ENCODE assay signal across 31 cellular contexts in genomic region chr10:125679436-125679835, GRCh38. TPM values are rescaled to one million over a fixed set of nuclear protein-coding genes. Genes with fewer than 3 reads are reported as not detected.
DNase-seq lines count a peak whose midpoint lies in the region; ATAC-seq, FAIRE-seq and TF ChIP-seq lines count a peak whose summit lies in the region.
"Had no signal": no experiment of that assay in that cellular context is flagged by ENCODE, and none has a peak within 500 bp of the region (broad histone marks: within the 10 kb centered on the region; RNA-seq: fewer than 3 reads in every experiment).

No MANE protein-coding gene starts in this region.

- H3K9me3 ChIP-seq in K562 (replicated peaks; ENCODE audit: control insufficient read depth, insufficient read depth, low read depth, low read length) (no peaks in the 10 kb centered on the region), fibroblast of lung (ENCODE audit: control insufficient read depth, insufficient read depth, low read depth, low read length) (no peaks in the 10 kb centered on the region), subcutaneous abdominal adipose tissue (ENCODE audit: control insufficient read depth in 5 of 5, low read length in 5 of 5) (peaks cover 0 to 17% (median 13%) of the 10 kb centered on the region in 5 donors)

- no peak for FAIRE-seq in K562 (lab: Jason Lieb, UNC)
- FAIRE-seq: A549, GM12891 had no signal

- no TSS peak for BruUV-seq in K562 (replicated peaks; lab: Mats Ljungman, UMichigan)

- H3K9ac ChIP-seq in K562 (ENCODE audit: insufficient read depth in 1 of 2, low read depth in 2 of 2, low read length in 2 of 2) (no peak overlapping the region), fibroblast of lung (ENCODE audit: insufficient read depth, low read length) (no peak overlapping the region), subcutaneous abdominal adipose tissue (ENCODE audit: low read length in 5 of 5) (no peak overlapping the region)

- CTCF ChIA-PET in K562 (lab: Yijun Ruan, JAX; ENCODE audit: low intra/inter-chr PET ratio): no interaction called here

- H3K36me3 ChIP-seq in K562 (ENCODE audit: control insufficient read depth, insufficient read depth, low read length): no peaks in the 10 kb centered on the region
- H3K36me3 ChIP-seq in fibroblast of lung (ENCODE audit: control insufficient read depth, insufficient read depth, low read length): no peaks in the 10 kb centered on the region
- no peaks in the 10 kb centered on the region for H3K36me3 ChIP-seq in subcutaneous abdominal adipose tissue (ENCODE audit: control insufficient read depth in 5 of 5, insufficient read depth in 5 of 5, low read length in 5 of 5)
- H3K36me3 ChIP-seq: SJCRH30 had no signal

- ATAC-seq in K562 (no peak), HG02981 (IDR thresholded peaks at IDR 0.05; ENCODE audit: unreplicated experiment) (no peak)
- ATAC-seq: A549, PC-3, T-cell had no signal

- H3K4me2 ChIP-seq in K562 (ENCODE audit: insufficient read depth, low read length) (peak overlapping the region; percentile 11; the same call in 1 of the 2 replicates), fibroblast of lung (ENCODE audit: extremely low read depth, insufficient read depth, low read length) (peak overlapping the region; percentile 68)
- H3K4me2 ChIP-seq: A549 had no signal

- H3K4me1 ChIP-seq in K562 (replicated peaks in 1 of 2; ENCODE audit: control insufficient read depth in 2 of 2, insufficient read depth in 2 of 2, low read length in 2 of 2): no peaks in the 10 kb centered on the region
- no peaks in the 10 kb centered on the region for H3K4me1 ChIP-seq in fibroblast of lung (ENCODE audit: control insufficient read depth, extremely low read depth, insufficient read depth, low read length)
- H3K4me1 ChIP-seq in subcutaneous abdominal adipose tissue (ENCODE audit: control insufficient read depth in 5 of 5, insufficient read depth in 5 of 5, low read length in 5 of 5): peaks cover 0 to 9% (median 1%) of the 10 kb centered on the region in 5 donors
- H3K4me1 ChIP-seq: A549 had no signal

- WGBS in K562 (ENCODE audit: insufficient coverage, low coverage, missing lambda C conversion rate): 6% methylated on average over 11 of the region's 11 CpGs

- no peaks in the 10 kb centered on the region for H3K79me2 ChIP-seq in K562 (ENCODE audit: control insufficient read depth, insufficient read depth, low read length)
- H3K79me2 ChIP-seq in fibroblast of lung (ENCODE audit: control insufficient read depth, insufficient read depth, low read length): no peaks in the 10 kb centered on the region

- TF ChIP-seq POLR2A in K562 (conservative IDR thresholded peaks at IDR 0.05): no peak

- H3K27ac ChIP-seq in K562 (ENCODE audit: extremely low read depth, low read depth, low read length) (no peak overlapping the region), fibroblast of lung (ENCODE audit: insufficient read depth, low read length) (no peak overlapping the region), subcutaneous abdominal adipose tissue (ENCODE audit: low read depth, low read length) (no peak overlapping the region)
- H3K27ac ChIP-seq: A549, SJCRH30 had no signal

- TF ChIP-seq CTCF in K562 (IDR thresholded peaks at IDR 0.05 in 2 of 3, conservative IDR thresholded peaks at IDR 0.05 in 1 of 3; ENCODE audit: insufficient read depth in 2 of 3, low read depth in 1 of 3, low read length in 3 of 3) (no peak), fibroblast of lung (conservative IDR thresholded peaks at IDR 0.05 in 1 of 2, IDR thresholded peaks at IDR 0.05 in 1 of 2; ENCODE audit: low read depth in 1 of 2, low read length in 2 of 2) (no peak)

- peaks cover 0 to 7% of the 10 kb centered on the region in 2 experiments; a peak in 3 of 5 replicates for H3K27me3 ChIP-seq in K562 (ENCODE audit: control insufficient read depth in 2 of 2, insufficient read depth in 2 of 2, low read length in 2 of 2)
- H3K27me3 ChIP-seq in fibroblast of lung (ENCODE audit: control insufficient read depth, insufficient read depth, low read length): no peaks in the 10 kb centered on the region
- peaks cover 0 to 4% (median 0%) of the 10 kb centered on the region in 5 donors for H3K27me3 ChIP-seq in subcutaneous abdominal adipose tissue (ENCODE audit: control insufficient read depth in 5 of 5, insufficient read depth in 4 of 5, low read length in 5 of 5)
- H3K27me3 ChIP-seq: SJCRH30 had no signal

- no peaks in the 10 kb centered on the region for H3K9me1 ChIP-seq in K562 (ENCODE audit: control insufficient read depth, insufficient read depth, low read length)

- intact Hi-C loops in K562 (cut with micrococcal nuclease): no loop called here

- in situ Hi-C loops in K562 (cut with MboI): no loop called here

- no peak for TF ChIP-seq EP300 in K562 (IDR thresholded peaks at IDR 0.05; ENCODE audit: low read length)

- no peak for TF ChIP-seq RAD21 in K562 (CRISPR knock-in tag; conservative IDR thresholded peaks at IDR 0.05 in 1 of 2, IDR thresholded peaks at IDR 0.05 in 1 of 2)

- H4K20me1 ChIP-seq in K562 (replicated peaks; ENCODE audit: control insufficient read depth, insufficient read depth, low read length): no peaks in the 10 kb centered on the region
- H4K20me1 ChIP-seq in fibroblast of lung (ENCODE audit: control insufficient read depth, extremely low read depth, insufficient read depth, low read length): no peaks in the 10 kb centered on the region

- H2AFZ ChIP-seq in K562 (ENCODE audit: low read depth, low read length): peak overlapping the region; percentile 70
- H2AFZ ChIP-seq in fibroblast of lung (ENCODE audit: low read length): peak overlapping the region; percentile 55

- POLR2A ChIA-PET in K562 (lab: Yijun Ruan, JAX): no interaction called here

- DNase-seq in HT1080 (ENCODE audit: low read depth) (peak; percentile 43), K562 (ENCODE audit: extremely low read depth in 1 of 4, low spot score in 3 of 4) (no peak), fibroblast of lung (ENCODE audit: low read depth in 2 of 2) (no peak), NCI-H1105 (lab: John Stamatoyannopoulos, UW) (no peak), HPDE6-E6E7 (ENCODE audit: extremely low spot score) (no peak)
- DNase-seq: C1 segment of cervical spinal cord; CD4-positive, alpha-beta memory T cell; COR-L47; DMS79; EL; GF-D8; H9; KBM-7; MV-4-11; NCI-H1105 treated with DMSO at 0.1 percent for 48 hours; NCI-H146; NCI-H1930; NCI-H2107; NCI-H446; NCI-H524 treated with DMSO at 0.1 percent for 48 hours; NCI-H774; NK-92 treated with Interleukin-12 subunit alpha and Interleukin-12 subunit beta, amount 100 ng/mL, for 24 hours; PC-3; SJCRH30; T-cell had no signal

- H3K4me3 ChIP-seq in K562 (no peak overlapping the region), fibroblast of lung (replicated peaks in 1 of 4; ENCODE audit: control extremely low read depth in 1 of 4, insufficient read depth in 1 of 4, low read depth in 3 of 4, low read length in 4 of 4) (peak overlapping the region in 1 of 4 experiments; percentile 4), subcutaneous abdominal adipose tissue (ENCODE audit: low read depth in 1 of 5, low read length in 5 of 5) (peak overlapping the region in 4 of 5 donors; percentile 9 to 31 (median 16))
- H3K4me3 ChIP-seq: A549, SJCRH30 had no signal

RNA-seq across cellular contexts. Expression of gene TEX36, which starts 3.5 kb away (rescaled TPM):
- total RNA-seq in HT1080 (2014; rRNA removed; shearing (Covaris generic)): 0.27 TPM in 1 of 2 replicates, not detected in the other
- polyA plus RNA-seq in HT1080 (2015; cell fraction: cytosol; rRNA removed): 0.09 and 0.22 TPM in 2 replicates
- polyA plus RNA-seq in HT1080 (2015; cell fraction: nucleus; rRNA removed): not detected in 2 replicates
- not detected in 2 replicates for total RNA-seq in K562 (2011; cell fraction: chromatin; rRNA removed; ENCODE audit: low replicate concordance)
- total RNA-seq in K562 (2011; cell fraction: nucleolus; rRNA removed): not detected in 2 replicates
- not detected in 2 replicates for total RNA-seq in K562 (2011; cell fraction: nucleoplasm; rRNA removed)
- total RNA-seq in K562 (2014; rRNA removed): not detected in 2 replicates
- not detected in 2 replicates for total RNA-seq in K562 (2014; rRNA removed; fragmentation: Illumina TruSeq; extraction: Trizol)
- not detected in 2 replicates for total RNA-seq in K562 (2015; rRNA removed; fragmentation: Illumina TruSeq; extraction: Trizol)
- not detected in 2 replicates for total RNA-seq in K562 (2021)
- polyA plus RNA-seq in K562 (2011; rRNA removed): not detected in 2 replicates
- not detected in 2 replicates for polyA plus RNA-seq in K562 (2011; cell fraction: cytosol; rRNA removed)
- not detected in 2 replicates for polyA plus RNA-seq in K562 (2011; cell fraction: nucleus; rRNA removed)
- 0.09 TPM in 1 of 2 replicates, not detected in the other for polyA plus RNA-seq in K562 (2012)
- polyA plus RNA-seq in K562 (2014; fragmentation: Illumina TruSeq; extraction: Trizol): 0.15 TPM in 1 of 2 replicates, not detected in the other
- under 1 TPM in 1 of 2 experiments, not detected in 1; 0.10 TPM for polyA plus RNA-seq in K562 (2014; fragmentation: Nextera tagmentation; extraction: Ambion mirVana)
- polyA plus RNA-seq in K562 (2014; rRNA removed): 0.82 TPM in 1 of 2 replicates, not detected in the other
- polyA minus RNA-seq in K562 (2011; rRNA and poly(A)+ RNA removed): not detected in 2 replicates
- not detected in 2 replicates for polyA minus RNA-seq in K562 (2011; cell fraction: cytosol; rRNA and poly(A)+ RNA removed)
- polyA minus RNA-seq in K562 (2011; cell fraction: nucleus; rRNA and poly(A)+ RNA removed): not detected in 2 replicates
- total RNA-seq in fibroblast of lung: not detected in 2 replicates
- polyA plus RNA-seq in fibroblast of lung: 0.32 TPM in 1 of 2 replicates, not detected in the other
- polyA plus RNA-seq in fibroblast of lung (2012): not detected in 2 replicates
- not detected in 2 replicates for polyA minus RNA-seq in fibroblast of lung (ENCODE audit: low replicate concordance)
- total RNA-seq: CD4-positive, alpha-beta memory T cell; H9; LHCN-M2; MCF 10A; PC-3; SJCRH30; T-cell had no signal
- polyA plus RNA-seq: A549; CD4-positive, alpha-beta memory T cell had no signal

RNA-seq across cellular contexts. Expression of gene EDRF1, which starts 40.1 kb away (rescaled TPM):
- total RNA-seq in HT1080 (2014; rRNA removed; shearing (Covaris generic)): 31.8 and 32.9 TPM in 2 replicates
- 23.0 and 28.3 TPM in 2 replicates for polyA plus RNA-seq in HT1080 (2015; cell fraction: cytosol; rRNA removed)
- 96.2 and 110 TPM in 2 replicates for polyA plus RNA-seq in HT1080 (2015; cell fraction: nucleus; rRNA removed)
- 28.4 and 76.8 TPM in 2 replicates for total RNA-seq in K562 (2011; cell fraction: chromatin; rRNA removed; ENCODE audit: low replicate concordance)
- 15.5 and 17.1 TPM in 2 replicates for total RNA-seq in K562 (2011; cell fraction: nucleolus; rRNA removed)
- 28.5 and 38.2 TPM in 2 replicates for total RNA-seq in K562 (2011; cell fraction: nucleoplasm; rRNA removed)
- total RNA-seq in K562 (2014; rRNA removed) (14.9 and 16.8 TPM in 2 replicates), K562 (2014; rRNA removed; fragmentation: Illumina TruSeq; extraction: Trizol) (22.9 and 23.8 TPM in 2 replicates), K562 (2015; rRNA removed; fragmentation: Illumina TruSeq; extraction: Trizol) (23.8 and 24.0 TPM in 2 replicates), K562 (2021) (18.6 and 18.9 TPM in 2 replicates), fibroblast of lung (21.6 and 25.3 TPM in 2 replicates)
- polyA plus RNA-seq in K562 (2011; rRNA removed) (23.9 and 26.0 TPM in 2 replicates), K562 (2014; fragmentation: Illumina TruSeq; extraction: Trizol) (17.1 and 18.5 TPM in 2 replicates), K562 (2014; fragmentation: Nextera tagmentation; extraction: Ambion mirVana) (1 to 10 TPM; 7.6 to 9.9 TPM), K562 (2014; rRNA removed) (24.0 and 24.8 TPM in 2 replicates), fibroblast of lung (17.3 and 19.9 TPM in 2 replicates)
- 4.9 and 10.6 TPM in 2 replicates for polyA plus RNA-seq in K562 (2011; cell fraction: cytosol; rRNA removed)
- polyA plus RNA-seq in K562 (2011; cell fraction: nucleus; rRNA removed): 32.1 and 39.0 TPM in 2 replicates
- 12.5 and 14.2 TPM in 2 replicates for polyA plus RNA-seq in K562 (2012)
- polyA minus RNA-seq in K562 (2011; rRNA and poly(A)+ RNA removed): 25.7 and 26.4 TPM in 2 replicates
- polyA minus RNA-seq in K562 (2011; cell fraction: cytosol; rRNA and poly(A)+ RNA removed): 13.6 and 13.7 TPM in 2 replicates
- polyA minus RNA-seq in K562 (2011; cell fraction: nucleus; rRNA and poly(A)+ RNA removed): 19.1 and 25.8 TPM in 2 replicates
- polyA plus RNA-seq in fibroblast of lung (2012): 9.7 and 10.2 TPM in 2 replicates
- 6.3 and 25.1 TPM in 2 replicates for polyA minus RNA-seq in fibroblast of lung (ENCODE audit: low replicate concordance)
